In genomic region chr18:8890957-8891464, GRCh38 we compare ENCODE assay signal across 10 cellular contexts.
A peak's percentile ranks its signal among the peaks of the same experiment; 100 is the strongest.
DNase-seq lines count a peak whose midpoint lies in the region; ATAC-seq and TF ChIP-seq lines count a peak whose summit lies in the region.
"Had no signal": no experiment of that assay in that cellular context is flagged by ENCODE, and none has a peak within 500 bp of the region (broad histone marks: within the 10 kb centered on the region; RNA-seq: fewer than 3 reads in every experiment).

No MANE protein-coding gene starts in this region.

- H3K4me1 Mint-ChIP-seq in effector memory CD8-positive, alpha-beta T cell (ENCODE audit: low read depth in 2 of 2), result no peaks in the 10 kb centered on the region
- H3K4me1 Mint-ChIP-seq: activated B cell treated with CpG ODN at 0.5 μM for 24 hours had no signal

- H3K9me3 ChIP-seq in adipocyte (ENCODE audit: control insufficient read depth, low read length), result peaks cover under 1% of the 10 kb centered on the region

- TF ChIP-seq CTCF in AG04449 (IDR thresholded peaks at IDR 0.05; ENCODE audit: insufficient read depth, low read length, missing control alignments), result no peak

- H3K9me3 Mint-ChIP-seq in effector memory CD8-positive, alpha-beta T cell, result peaks cover 10 to 11% of the 10 kb centered on the region in 2 donors

- peak; percentile 88 for DNase-seq in AG04449 (ENCODE audit: low read depth, low spot score)
- DNase-seq in HT-29 (ENCODE audit: low spot score), result peak; percentile 93
- DNase-seq in adipocyte (ENCODE audit: low read depth), result peak; percentile 84
- DNase-seq in islet precursor cell, result peak; percentile 94
- DNase-seq in effector memory CD8-positive, alpha-beta T cell, result no peak
- DNase-seq: activated B cell treated with CpG ODN at 0.5 μM for 24 hours, GDM1 had no signal

- H3K4me3 ChIP-seq in AG04449 (ENCODE audit: low read depth, low read length), result no peak overlapping the region
- H3K4me3 ChIP-seq in adipocyte (ENCODE audit: low read length), result no peak overlapping the region

- CTCF ChIA-PET in AG04449 (lab: Yijun Ruan, JAX), result interaction anchor here (1.9 kb wide), 1 partner anchor 20 kb away, joined by 5 read pairs; no protein-coding TSS in a partner anchor

- no peaks in the 10 kb centered on the region for H3K27me3 ChIP-seq in adipocyte (replicated peaks; ENCODE audit: control insufficient read depth, insufficient read depth, low read length)

- H3K36me3 Mint-ChIP-seq in effector memory CD8-positive, alpha-beta T cell (ENCODE audit: insufficient read depth), result no peaks in the 10 kb centered on the region

- no peak overlapping the region for H3K27ac Mint-ChIP-seq in effector memory CD8-positive, alpha-beta T cell
- H3K27ac Mint-ChIP-seq: activated B cell treated with CpG ODN at 0.5 μM for 24 hours had no signal

- H3K36me3 ChIP-seq in adipocyte (ENCODE audit: control insufficient read depth, insufficient read depth, low read length, severe bottlenecking), result no peaks in the 10 kb centered on the region

- POLR2A ChIA-PET in AG04449 (lab: Yijun Ruan, JAX), result interaction anchor here (0.6 to 1.3 kb wide), 2 partner anchors 10 to 188 kb away, joined by 3 read pairs; no protein-coding TSS in a partner anchor

- no peak overlapping the region for H3K4me3 Mint-ChIP-seq in effector memory CD8-positive, alpha-beta T cell
- H3K4me3 Mint-ChIP-seq: activated B cell treated with CpG ODN at 0.5 μM for 24 hours had no signal

- no peak overlapping the region for H3K9ac ChIP-seq in adipocyte (ENCODE audit: low read length)

- peaks cover 15% of the 10 kb centered on the region for H3K4me1 ChIP-seq in adipocyte (ENCODE audit: control insufficient read depth, insufficient read depth, low read length)

- H3K27me3 Mint-ChIP-seq in effector memory CD8-positive, alpha-beta T cell, result peaks cover 29 to 41% of the 10 kb centered on the region in 2 donors

- ATAC-seq in GM21528 (IDR thresholded peaks at IDR 0.05; ENCODE audit: low FRiP score, unreplicated experiment) (no peak), GM21576 (IDR thresholded peaks at IDR 0.05; ENCODE audit: unreplicated experiment) (no peak), GM21447 (IDR thresholded peaks at IDR 0.05; ENCODE audit: unreplicated experiment) (no peak)
- no peak for ATAC-seq in effector memory CD8-positive, alpha-beta T cell (replicated peaks)

Comparison
In these comparisons a context has a peak if more than half of its experiments do, and no peak if none do; other contexts are left out.
1. DNase-seq: peak in AG04449 (single experiment), HT-29 (single experiment), adipocyte (single experiment) and islet precursor cell (single experiment); none in effector memory CD8-positive, alpha-beta T cell (0 of 3).